ENCODE assay signal across 34 cellular contexts in genomic region chr1:83581747-83582146, GRCh38.
DNase-seq lines count a peak whose midpoint lies in the region; ATAC-seq and TF ChIP-seq lines count a peak whose summit lies in the region.
"Had no signal": no experiment of that assay in that cellular context is flagged by ENCODE, and none has a peak within 500 bp of the region (broad histone marks: within the 10 kb centered on the region; RNA-seq: fewer than 3 reads in every experiment).

No MANE protein-coding gene starts in this region.

- no peak overlapping the region for H2AK5ac ChIP-seq in mesenchymal stem cell (ENCODE audit: low read length, severe bottlenecking)
- H2AK5ac ChIP-seq in neuronal stem cell (ENCODE audit: low read depth, low read length): no peak overlapping the region

- H3K4me2 ChIP-seq in mesenchymal stem cell (ENCODE audit: low read length, poor library complexity, severe bottlenecking) (no peak overlapping the region), neuronal stem cell (ENCODE audit: insufficient read depth, low read length, poor library complexity, severe bottlenecking) (no peak overlapping the region), neural progenitor cell (no peak overlapping the region)
- H3K4me2 ChIP-seq: A549; BLaER1; BLaER1 treated with 17β-estradiol and CSF1 and Interleukin-3, amounts not matched to agents 10 nM and 100 nM had no signal

- no peak overlapping the region for H3K4me3 Mint-ChIP-seq in endodermal cell
- no peak overlapping the region for H3K4me3 Mint-ChIP-seq in stimulated activated effector memory CD8-positive, alpha-beta T cell treated with anti-CD3 and anti-CD28 coated beads, Interleukin-12 subunit alpha, Interleukin-12 subunit beta, amount 100 ng/mL, for 72 hours
- H3K4me3 Mint-ChIP-seq in neural progenitor cell: no peak overlapping the region
- H3K4me3 Mint-ChIP-seq: B cell; CD14-positive monocyte; CD4-positive, alpha-beta memory T cell; CD4-positive, alpha-beta T cell; CD4-positive, CD25-positive, alpha-beta regulatory T cell; CD8-positive, alpha-beta memory T cell; CD8-positive, alpha-beta T cell had no signal

- H2AFZ ChIP-seq in mesenchymal stem cell (ENCODE audit: low read depth, low read length) (no peak overlapping the region), neuronal stem cell (ENCODE audit: low read length) (no peak overlapping the region), neural progenitor cell (replicated peaks) (no peak overlapping the region)

- no peak overlapping the region for H2BK5ac ChIP-seq in mesenchymal stem cell (ENCODE audit: low read depth, low read length, poor library complexity, severe bottlenecking)
- no peak overlapping the region for H2BK5ac ChIP-seq in neuronal stem cell (ENCODE audit: low read length)

- peaks cover 37% of the 10 kb centered on the region for H3K9me3 Mint-ChIP-seq in endodermal cell
- peaks cover 8% of the 10 kb centered on the region for H3K9me3 Mint-ChIP-seq in stimulated activated effector memory CD8-positive, alpha-beta T cell treated with anti-CD3 and anti-CD28 coated beads, Interleukin-12 subunit alpha, Interleukin-12 subunit beta, amount 100 ng/mL, for 72 hours
- H3K9me3 Mint-ChIP-seq in neural progenitor cell: peaks cover 28% of the 10 kb centered on the region
- H3K9me3 Mint-ChIP-seq: CD4-positive, alpha-beta T cell; CD8-positive, alpha-beta T cell had no signal

- H3K36me3 ChIP-seq in endodermal cell (ENCODE audit: control insufficient read depth, insufficient read depth, low read length): no peaks in the 10 kb centered on the region
- no peaks in the 10 kb centered on the region for H3K36me3 ChIP-seq in mesenchymal stem cell (ENCODE audit: control insufficient read depth in 1 of 2, insufficient read depth in 2 of 2, low read depth in 1 of 2, low read length in 2 of 2)
- no peaks in the 10 kb centered on the region for H3K36me3 ChIP-seq in neuronal stem cell (replicated peaks in 1 of 2; ENCODE audit: control insufficient read depth in 2 of 2, insufficient read depth in 2 of 2, low read length in 2 of 2)
- H3K36me3 ChIP-seq in neural progenitor cell: no peaks in the 10 kb centered on the region
- H3K36me3 ChIP-seq: BE2C; BLaER1; BLaER1 treated with 17β-estradiol and CSF1 and Interleukin-3, amounts not matched to agents 10 nM and 100 nM had no signal

- H3K4me1 ChIP-seq in endodermal cell (ENCODE audit: control insufficient read depth, insufficient read depth, low read length) (no peaks in the 10 kb centered on the region), mesenchymal stem cell (ENCODE audit: control insufficient read depth, insufficient read depth, low read depth, low read length) (peaks cover 2% of the 10 kb centered on the region), neuronal stem cell (ENCODE audit: control insufficient read depth in 2 of 2, insufficient read depth in 1 of 2, low read depth in 1 of 2, low read length in 2 of 2) (no peaks in the 10 kb centered on the region), neural progenitor cell (no peaks in the 10 kb centered on the region)
- H3K4me1 ChIP-seq: A549; BE2C; BLaER1; BLaER1 treated with 17β-estradiol and CSF1 and Interleukin-3, amounts not matched to agents 10 nM and 100 nM; Caco-2 had no signal

- ATAC-seq in stimulated activated effector memory CD8-positive, alpha-beta T cell treated with anti-CD3 and anti-CD28 coated beads, Interleukin-12 subunit alpha, Interleukin-12 subunit beta, amount 100 ng/mL, for 72 hours: peak; percentile 24
- ATAC-seq: A549; CD8-positive, alpha-beta T cell had no signal

- H3K79me2 ChIP-seq in neural progenitor cell (ENCODE audit: low read depth): no peaks in the 10 kb centered on the region

- H3K27ac ChIP-seq in endodermal cell (ENCODE audit: low read depth, low read length) (no peak overlapping the region), mesenchymal stem cell (ENCODE audit: low read length, poor library complexity, severe bottlenecking) (no peak overlapping the region), neuronal stem cell (replicated peaks; ENCODE audit: low read length) (no peak overlapping the region), neural progenitor cell (no peak overlapping the region)
- H3K27ac ChIP-seq: 22Rv1; A549; BLaER1; BLaER1 treated with 17β-estradiol and CSF1 and Interleukin-3, amounts not matched to agents 10 nM and 100 nM; C4-2B had no signal

- H4K8ac ChIP-seq in mesenchymal stem cell (ENCODE audit: low read length) (no peak overlapping the region), neuronal stem cell (ENCODE audit: low read depth, low read length) (peak overlapping the region; percentile 65)

- peaks cover 2% of the 10 kb centered on the region for H3K36me3 Mint-ChIP-seq in endodermal cell (ENCODE audit: low read depth)
- no peaks in the 10 kb centered on the region for H3K36me3 Mint-ChIP-seq in stimulated activated effector memory CD8-positive, alpha-beta T cell treated with anti-CD3 and anti-CD28 coated beads, Interleukin-12 subunit alpha, Interleukin-12 subunit beta, amount 100 ng/mL, for 72 hours
- H3K36me3 Mint-ChIP-seq in neural progenitor cell: peaks cover 7% of the 10 kb centered on the region
- H3K36me3 Mint-ChIP-seq: CD14-positive monocyte; CD4-positive, alpha-beta memory T cell; CD4-positive, CD25-positive, alpha-beta regulatory T cell; CD8-positive, alpha-beta memory T cell; CD8-positive, alpha-beta T cell had no signal

- DNase-seq in endodermal cell (no peak), mesenchymal stem cell (no peak), neuronal stem cell (ENCODE audit: low spot score) (no peak), AG20443 (ENCODE audit: low spot score) (no peak), neural progenitor cell (ENCODE audit: low spot score) (no peak), NCI-H1694 (lab: John Stamatoyannopoulos, UW) (no peak)
- DNase-seq in stimulated activated effector memory CD8-positive, alpha-beta T cell treated with anti-CD3 and anti-CD28 coated beads, Interleukin-12 subunit alpha, Interleukin-12 subunit beta, amount 100 ng/mL, for 72 hours (ENCODE audit: low spot score in 2 of 2): no peak
- no peak for DNase-seq in activated CD4-positive, CD25-positive, alpha-beta regulatory T cell (lab: John Stamatoyannopoulos, UW)
- DNase-seq: 8988T; ACHN; AML-193; BE2C; C1 segment of cervical spinal cord; Caco-2; Calu3; CD4-positive, alpha-beta memory T cell; CD4-positive, alpha-beta T cell; CD4-positive, CD25-positive, alpha-beta regulatory T cell; CD8-positive, alpha-beta memory T cell; CD8-positive, alpha-beta T cell; COR-L47; DMS 273 treated with DMSO at 0.1 percent for 48 hours; DMS153; DMS79; DMS79 treated with DMSO at 0.1 percent for 48 hours; DND-41; EL had no signal

- H3K79me1 ChIP-seq in mesenchymal stem cell (replicated peaks; ENCODE audit: low read length, poor library complexity, severe bottlenecking) (no peaks in the 10 kb centered on the region), neuronal stem cell (ENCODE audit: low read depth, low read length) (no peaks in the 10 kb centered on the region)

- H3K4ac ChIP-seq in mesenchymal stem cell (ENCODE audit: low read depth in 1 of 2, low read length in 2 of 2): peak overlapping the region in 1 of 2 experiments; percentile 25
- peak overlapping the region; percentile 23 for H3K4ac ChIP-seq in neuronal stem cell (ENCODE audit: low read length)

- no peaks in the 10 kb centered on the region for H3K4me1 Mint-ChIP-seq in endodermal cell
- H3K4me1 Mint-ChIP-seq in stimulated activated effector memory CD8-positive, alpha-beta T cell treated with anti-CD3 and anti-CD28 coated beads, Interleukin-12 subunit alpha, Interleukin-12 subunit beta, amount 100 ng/mL, for 72 hours: no peaks in the 10 kb centered on the region
- H3K4me1 Mint-ChIP-seq in neural progenitor cell: no peaks in the 10 kb centered on the region
- H3K4me1 Mint-ChIP-seq: B cell; CD14-positive monocyte; CD8-positive, alpha-beta memory T cell had no signal

- H3K27me3 ChIP-seq in endodermal cell (ENCODE audit: control insufficient read depth, insufficient read depth, low read length, poor library complexity, severe bottlenecking): peaks cover 23% of the 10 kb centered on the region
- no peaks in the 10 kb centered on the region for H3K27me3 ChIP-seq in mesenchymal stem cell (ENCODE audit: control insufficient read depth in 1 of 2, insufficient read depth in 1 of 2, low read length in 2 of 2)
- no peaks in the 10 kb centered on the region for H3K27me3 ChIP-seq in neuronal stem cell (ENCODE audit: control insufficient read depth in 3 of 3, insufficient read depth in 3 of 3, low read depth in 1 of 3, low read length in 3 of 3)
- no peaks in the 10 kb centered on the region for H3K27me3 ChIP-seq in neural progenitor cell
- H3K27me3 ChIP-seq: BE2C; BLaER1; BLaER1 treated with 17β-estradiol and CSF1 and Interleukin-3, amounts not matched to agents 10 nM and 100 nM had no signal

- H3F3A ChIP-seq in neural progenitor cell (ENCODE audit: low read depth): no peaks in the 10 kb centered on the region

- H4K91ac ChIP-seq in mesenchymal stem cell (ENCODE audit: low read length) (no peak overlapping the region), neuronal stem cell (ENCODE audit: low read depth, low read length, poor library complexity) (no peak overlapping the region)

- no peaks in the 10 kb centered on the region for H4K20me1 ChIP-seq in neural progenitor cell (ENCODE audit: low read depth)
- H4K20me1 ChIP-seq: BLaER1; BLaER1 treated with 17β-estradiol and CSF1 and Interleukin-3, amounts not matched to agents 10 nM and 100 nM had no signal

- H3K4me3 ChIP-seq in endodermal cell (ENCODE audit: low read length): peak overlapping the region; percentile 60
- H3K4me3 ChIP-seq in mesenchymal stem cell (ENCODE audit: insufficient read depth in 1 of 2, low read depth in 1 of 2, low read length in 2 of 2): peak overlapping the region in 1 of 2 experiments; percentile 16
- H3K4me3 ChIP-seq in neuronal stem cell (ENCODE audit: low read length in 2 of 2): no peak overlapping the region
- no peak overlapping the region for H3K4me3 ChIP-seq in neural progenitor cell
- H3K4me3 ChIP-seq: A549; BLaER1; BLaER1 treated with 17β-estradiol and CSF1 and Interleukin-3, amounts not matched to agents 10 nM and 100 nM had no signal

- H2BK120ac ChIP-seq in mesenchymal stem cell (ENCODE audit: low read depth, low read length) (no peak overlapping the region), neuronal stem cell (ENCODE audit: low read depth, low read length) (no peak overlapping the region)

- no peak overlapping the region for H3K9ac ChIP-seq in endodermal cell (ENCODE audit: extremely low read depth, low read length, poor library complexity, severe bottlenecking)
- no peak overlapping the region for H3K9ac ChIP-seq in mesenchymal stem cell (ENCODE audit: low read length)
- H3K9ac ChIP-seq in neuronal stem cell (ENCODE audit: low read depth, low read length, poor library complexity): no peak overlapping the region
- no peak overlapping the region for H3K9ac ChIP-seq in neural progenitor cell
- H3K9ac ChIP-seq: BLaER1; BLaER1 treated with 17β-estradiol and CSF1 and Interleukin-3, amounts not matched to agents 10 nM and 100 nM had no signal

- WGBS in endodermal cell (ENCODE audit: insufficient coverage in 1 of 2, insufficient read length in 1 of 2), 2 experiments: 93 to 100% methylated on average over 2 to 8 of the region's 8 CpGs
- WGBS in mesenchymal stem cell: 90% methylated on average over 8 of the region's 8 CpGs
- WGBS in neuronal stem cell (ENCODE audit: extremely low coverage in 2 of 2, insufficient read length in 2 of 2, insufficient replicate concordance in 1 of 2), 2 donors: no CpG with 5 or more reads among the region's 8 CpGs

- H3K18ac ChIP-seq in mesenchymal stem cell (ENCODE audit: low read depth in 1 of 2, low read length in 2 of 2) (peak overlapping the region; percentile 38 to 84), neuronal stem cell (ENCODE audit: low read length) (peak overlapping the region; percentile 85)

- H3K27ac Mint-ChIP-seq in endodermal cell (no peak overlapping the region), neural progenitor cell (no peak overlapping the region)
- H3K27ac Mint-ChIP-seq in stimulated activated effector memory CD8-positive, alpha-beta T cell treated with anti-CD3 and anti-CD28 coated beads, Interleukin-12 subunit alpha, Interleukin-12 subunit beta, amount 100 ng/mL, for 72 hours: no peak overlapping the region
- H3K27ac Mint-ChIP-seq: B cell; CD4-positive, alpha-beta memory T cell; CD4-positive, alpha-beta T cell; CD4-positive, CD25-positive, alpha-beta regulatory T cell; CD8-positive, alpha-beta memory T cell; CD8-positive, alpha-beta T cell had no signal

- H3K14ac ChIP-seq in mesenchymal stem cell (ENCODE audit: low read length in 2 of 2) (peak overlapping the region in 1 of 2 experiments; percentile 62), neuronal stem cell (ENCODE audit: low read length) (peak overlapping the region; percentile 8)

- H3K23ac ChIP-seq in mesenchymal stem cell (ENCODE audit: low read length in 2 of 2) (no peak overlapping the region), neuronal stem cell (ENCODE audit: low read depth, low read length, poor library complexity) (peak overlapping the region; percentile 95)

- H3K27me3 Mint-ChIP-seq in endodermal cell (ENCODE audit: insufficient read depth) (peaks cover 38% of the 10 kb centered on the region), neural progenitor cell (ENCODE audit: insufficient read depth, low read depth) (peaks cover 3% of the 10 kb centered on the region)
- H3K27me3 Mint-ChIP-seq: B cell; CD4-positive, alpha-beta T cell; CD4-positive, CD25-positive, alpha-beta regulatory T cell; CD8-positive, alpha-beta memory T cell had no signal

- TF ChIP-seq CTCF in endodermal cell (conservative IDR thresholded peaks at IDR 0.05): no peak
- no peak for TF ChIP-seq CTCF in neural progenitor cell (IDR thresholded peaks at IDR 0.05)

- peak overlapping the region in 1 of 2 experiments; percentile 45 for H2BK12ac ChIP-seq in mesenchymal stem cell (ENCODE audit: low read length in 2 of 2)
- H2BK12ac ChIP-seq in neuronal stem cell (ENCODE audit: low read length): peak overlapping the region; percentile 58

- peaks cover 32% of the 10 kb centered on the region for H3K9me3 ChIP-seq in endodermal cell (ENCODE audit: control insufficient read depth, low read length)
- H3K9me3 ChIP-seq in mesenchymal stem cell (ENCODE audit: control insufficient read depth, low read length): no peaks in the 10 kb centered on the region
- peaks cover 13 to 25% of the 10 kb centered on the region in 2 donors for H3K9me3 ChIP-seq in neuronal stem cell (replicated peaks in 1 of 2; ENCODE audit: control insufficient read depth in 2 of 2, insufficient read depth in 1 of 2, low read depth in 1 of 2, low read length in 2 of 2)
- peaks cover 4% of the 10 kb centered on the region for H3K9me3 ChIP-seq in neural progenitor cell (ENCODE audit: low read depth)
- H3K9me3 ChIP-seq: A549, BE2C, Caco-2 had no signal

- no peak overlapping the region for H2BK15ac ChIP-seq in mesenchymal stem cell (ENCODE audit: low read depth, poor library complexity, severe bottlenecking)
- peak overlapping the region; percentile 94 for H2BK15ac ChIP-seq in neuronal stem cell (ENCODE audit: low read length)
